In the genomic region with DNA sequence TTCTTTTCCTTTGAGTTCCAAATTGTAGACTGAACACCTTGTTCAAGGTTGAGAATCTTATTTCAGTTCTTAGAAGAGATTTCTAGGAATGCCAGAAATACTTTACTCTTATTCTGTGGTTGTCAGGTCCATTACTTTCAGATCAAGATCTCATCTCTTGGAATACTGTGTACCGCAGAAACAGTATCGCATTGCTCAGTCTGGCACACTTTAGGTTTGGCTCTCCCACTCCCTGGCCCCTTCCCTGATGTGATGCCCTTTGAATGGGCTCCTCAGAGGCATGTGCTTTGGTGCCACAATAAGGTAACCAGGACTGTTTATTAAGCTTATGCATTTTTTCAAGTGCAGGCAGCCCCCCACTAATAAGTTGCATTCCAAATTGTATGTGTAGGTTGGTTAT, we compare ENCODE assay signal across 11 cellular contexts.
"Had no signal": no experiment of that assay in that cellular context is flagged by ENCODE, and none has a peak within 500 bp of the region (broad histone marks: within the 10 kb centered on the region; RNA-seq: fewer than 3 reads in every experiment).

No MANE protein-coding gene starts in this region.

- H3K4me3 Mint-ChIP-seq: GM23338, H9, HFFc6 had no signal

- H3K4me3 ChIP-seq: GM23248, GM23338, HAP-1 had no signal

- DNase-seq: GM23248, GOT3, H7, H9, HCEC 1CT, HFFc6 had no signal

- H3K9me3 Mint-ChIP-seq: HFFc6 had no signal

- H3K27ac ChIP-seq: GM23248 had no signal

- H3K4me1 Mint-ChIP-seq: GM23338, H9 had no signal

- H3K36me3 ChIP-seq: HAP-1 had no signal

- ATAC-seq: GM23338, HCT116 had no signal

- H3K27ac Mint-ChIP-seq: GM23338, H9 had no signal

- FAIRE-seq: H1, H54 had no signal

- H3K4me1 ChIP-seq: HAP-1 had no signal

- H3K9me3 ChIP-seq: HAP-1 had no signal
